Comparison of ENCODE assay signal across 18 cellular contexts in genomic region chr9:73863924-73864323, GRCh38.
"Had no signal": no experiment of that assay in that cellular context is flagged by ENCODE, and none has a peak within 500 bp of the region (broad histone marks: within the 10 kb centered on the region; RNA-seq: fewer than 3 reads in every experiment).

No MANE protein-coding gene starts in this region.

- ATAC-seq: activated T-helper 17 cell treated with anti-CD3 and anti-CD28 coated beads, Interleukin-2, amount 50 U/mL, for 72 hours; esophagus mucosa; left ventricle myocardium superior; natural killer cell treated with Interleukin-12 subunit alpha and Interleukin-12 subunit beta and Interleukin-15 and Interleukin-18, amount 100 ng/mL, for 72 hours; SK-N-SH treated with all-trans-retinoic acid at 6 μM for 48 hours; stimulated activated naive CD8-positive, alpha-beta T cell treated with anti-CD3 and anti-CD28 coated beads, Interleukin-15, Interleukin-2, amounts not matched to agents 100 U/mL and 50 U/mL, for 24 hours had no signal

- H3K27ac ChIP-seq: sigmoid colon, upper lobe of left lung had no signal

- H3K9me3 ChIP-seq: sigmoid colon, upper lobe of left lung had no signal

- H3K36me3 ChIP-seq: sigmoid colon, upper lobe of left lung had no signal

- H3K4me3 ChIP-seq: sigmoid colon, upper lobe of left lung had no signal

- H3K27me3 ChIP-seq: sigmoid colon, upper lobe of left lung had no signal

- DNase-seq: activated CD4-positive, alpha-beta T cell treated with anti-CD3 and anti-CD28 coated beads for 1 hour; activated CD4-positive, alpha-beta T cell treated with anti-CD3 and anti-CD28 coated beads, Interleukin-2, amount 50 U/mL, for 1 hour; activated naive CD4-positive, alpha-beta T cell; activated T-cell treated with anti-CD3 and anti-CD28 coated beads, Interleukin-2, amount 50 U/mL, for 1 hour; amniotic stem cell; effector CD4-positive, alpha-beta T cell; kidney glomerular epithelial cell; left ventricle myocardium superior; midbrain; retina; sigmoid colon; stimulated activated CD4-positive, alpha-beta T cell treated with anti-CD3 and anti-CD28 coated beads, Interleukin-4, amount 100 ng/mL, for 24 hours; stimulated activated naive CD8-positive, alpha-beta T cell treated with anti-CD3 and anti-CD28 coated beads, Interleukin-15, Interleukin-2, amounts not matched to agents 100 U/mL and 50 U/mL, for 24 hours; upper lobe of left lung had no signal

- H3K4me1 ChIP-seq: sigmoid colon, upper lobe of left lung had no signal
